ENCODE assay signal across 38 cellular contexts in genomic region chr4:146675171-146675570, GRCh38. TPM values are rescaled to one million over a fixed set of nuclear protein-coding genes. Genes with fewer than 3 reads are reported as not detected.
"Had no signal": no experiment of that assay in that cellular context is flagged by ENCODE, and none has a peak within 500 bp of the region (broad histone marks: within the 10 kb centered on the region; RNA-seq: fewer than 3 reads in every experiment).

No MANE protein-coding gene starts in this region.

- H3K4me3 ChIP-seq: cardiac muscle cell, MG63, Peyer's patch, SJCRH30, SK-N-MC had no signal

- H3K9me3 ChIP-seq: MG63, Peyer's patch, SJCRH30 had no signal

- H3K9me3 Mint-ChIP-seq: activated CD4-positive, alpha-beta T cell treated with anti-CD3 and anti-CD28 coated beads, Interleukin-2, amount 10 ng/mL, durations not matched to agents 24 days and 14 days; activated CD8-positive, alpha-beta T cell treated with anti-CD3 and anti-CD28 coated beads for 36 hours had no signal

- H3K4me1 ChIP-seq: Peyer's patch, SJCRH30 had no signal

- FAIRE-seq: TTC549 had no signal

- H3K4me1 Mint-ChIP-seq: activated CD4-positive, alpha-beta T cell treated with anti-CD3 and anti-CD28 coated beads, Interleukin-2, amount 10 ng/mL, durations not matched to agents 24 days and 14 days; activated naive CD8-positive, alpha-beta T cell treated with anti-CD3 and anti-CD28 coated beads for 36 hours; activated T-helper 17 cell treated with anti-CD3 and anti-CD28 coated beads, Interleukin-2, amount 50 U/mL, for 72 hours; central memory CD8-positive, alpha-beta T cell had no signal

- H3K36me3 ChIP-seq: brain microvascular endothelial cell, cardiac muscle cell, MG63, Peyer's patch, SJCRH30 had no signal

- H3K27me3 ChIP-seq: brain microvascular endothelial cell, cardiac muscle cell, MG63, Peyer's patch, SJCRH30 had no signal

- H3K27ac Mint-ChIP-seq: activated CD4-positive, alpha-beta T cell treated with anti-CD3 and anti-CD28 coated beads, Interleukin-2, amount 10 ng/mL, durations not matched to agents 24 days and 14 days; activated CD8-positive, alpha-beta T cell treated with anti-CD3 and anti-CD28 coated beads for 36 hours; activated naive CD8-positive, alpha-beta T cell treated with anti-CD3 and anti-CD28 coated beads for 36 hours; activated T-cell treated with anti-CD3 and anti-CD28 coated beads, Interleukin-2, amount 50 U/mL, for 72 hours; activated T-helper 17 cell treated with anti-CD3 and anti-CD28 coated beads, Interleukin-2, amount 50 U/mL, for 72 hours had no signal

- H3K27me3 Mint-ChIP-seq: activated CD4-positive, alpha-beta T cell treated with anti-CD3 and anti-CD28 coated beads, Interleukin-2, amount 10 ng/mL, durations not matched to agents 24 days and 14 days; activated CD8-positive, alpha-beta T cell treated with anti-CD3 and anti-CD28 coated beads for 36 hours had no signal

- DNase-seq: activated CD4-positive, alpha-beta T cell treated with anti-CD3 and anti-CD28 coated beads, Interleukin-2, amount 10 ng/mL, durations not matched to agents 24 days and 14 days; activated CD4-positive, alpha-beta T cell treated with anti-CD3 and anti-CD28 coated beads, Interleukin-2, amount 50 U/mL, for 4 hours; activated CD8-positive, alpha-beta T cell treated with anti-CD3 and anti-CD28 coated beads for 36 hours; activated effector memory CD4-positive, alpha-beta T cell treated with anti-CD3 and anti-CD28 coated beads, Interleukin-2, amount 50 U/mL, for 16 hours; activated naive CD4-positive, alpha-beta T cell; activated naive CD4-positive, alpha-beta T cell treated with anti-CD3 and anti-CD28 coated beads, Interleukin-2, amount 50 U/mL, for 16 hours; activated naive CD8-positive, alpha-beta T cell treated with anti-CD3 and anti-CD28 coated beads for 36 hours; activated T-cell treated with anti-CD3 and anti-CD28 coated beads, Interleukin-2, amount 50 U/mL, for 1 hour; activated T-cell treated with anti-CD3 and anti-CD28 coated beads, Interleukin-2, amount 50 U/mL, for 72 hours; amniotic stem cell; aorta; brain microvascular endothelial cell; Karpas-422; KBM-7; MG63; NCI-H1048; NCI-H1105 treated with DMSO at 0.1 percent for 48 hours; NCI-H1436; NCI-H1694; NCI-H1930; NCI-H2081 treated with DMSO at 0.1 percent for 48 hours; NCI-H226; NCI-H446 treated with DMSO at 0.1 percent for 48 hours; NCI-H524; NCI-H69; PC-3; Peyer's patch; RPMI8226; SJCRH30; T1000 had no signal

- H3K27ac ChIP-seq: brain microvascular endothelial cell, cardiac muscle cell, Peyer's patch, SJCRH30, SK-N-MC had no signal

- H3K36me3 Mint-ChIP-seq: activated naive CD8-positive, alpha-beta T cell treated with anti-CD3 and anti-CD28 coated beads for 36 hours had no signal

- H3K4me3 Mint-ChIP-seq: activated CD4-positive, alpha-beta T cell treated with anti-CD3 and anti-CD28 coated beads, Interleukin-2, amount 10 ng/mL, durations not matched to agents 24 days and 14 days; activated CD8-positive, alpha-beta T cell treated with anti-CD3 and anti-CD28 coated beads for 36 hours; activated naive CD8-positive, alpha-beta T cell treated with anti-CD3 and anti-CD28 coated beads for 36 hours; activated T-cell treated with anti-CD3 and anti-CD28 coated beads, Interleukin-2, amount 50 U/mL, for 72 hours; activated T-helper 17 cell treated with anti-CD3 and anti-CD28 coated beads, Interleukin-2, amount 50 U/mL, for 72 hours; central memory CD8-positive, alpha-beta T cell had no signal

RNA-seq across cellular contexts. Expression of gene POU4F2, which starts 36.5 kb away (rescaled TPM):
- total RNA-seq: activated CD4-positive, alpha-beta T cell treated with anti-CD3 and anti-CD28 coated beads, Interleukin-2, amount 10 ng/mL, durations not matched to agents 24 days and 14 days; activated CD8-positive, alpha-beta memory T cell treated with anti-CD3 and anti-CD28 coated beads for 36 hours; activated CD8-positive, alpha-beta T cell treated with anti-CD3 and anti-CD28 coated beads for 36 hours; activated naive CD8-positive, alpha-beta T cell treated with anti-CD3 and anti-CD28 coated beads for 36 hours; activated T-cell treated with anti-CD3 and anti-CD28 coated beads, Interleukin-2, amount 50 U/mL, for 72 hours; activated T-helper 17 cell treated with anti-CD3 and anti-CD28 coated beads, Interleukin-2, amount 50 U/mL, for 72 hours; aorta; PC-3; Peyer's patch; T-helper 1 cell treated with Interleukin-12 subunit alpha and Interleukin-12 subunit beta and Interleukin-4 antibody, amounts not matched to agents 30 ng/mL and 1 ng/mL, for 36 hours; T-helper 2 cell treated with Interferon-gamma antibody and Interleukin-4, amounts not matched to agents 100 ng/mL and 5 ng/mL, for 36 hours had no signal
- polyA plus RNA-seq: aorta, cardiac muscle cell had no signal
